ENCODE assay signal across 8 cellular contexts in the genomic region with DNA sequence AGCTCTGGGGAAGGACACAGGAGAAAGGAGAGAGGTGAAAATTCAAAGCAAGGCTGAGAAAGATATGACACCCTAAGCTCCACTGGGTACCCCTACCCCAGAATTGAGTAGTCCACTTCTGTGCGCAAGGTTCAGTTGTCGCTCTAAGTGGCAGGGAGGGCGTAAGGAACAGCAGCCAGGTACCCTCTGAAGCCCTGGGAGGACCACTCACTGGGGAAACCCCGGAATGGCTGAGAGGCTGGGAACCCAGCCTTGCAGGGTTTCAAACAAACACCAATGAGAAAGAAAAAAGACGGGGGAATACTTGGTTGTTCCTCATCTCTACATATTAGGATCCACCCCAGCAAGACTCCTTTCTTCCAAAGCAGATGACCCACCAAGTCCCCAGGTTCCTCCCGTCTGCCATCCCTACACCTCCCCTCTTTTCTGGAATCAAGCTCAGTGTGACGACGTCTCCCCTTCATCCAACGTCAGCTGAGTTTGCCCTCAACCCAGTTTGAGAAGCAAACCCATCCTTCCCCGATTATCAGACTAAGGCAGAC. TPM values are rescaled to one million over a fixed set of nuclear protein-coding genes. Genes with fewer than 3 reads are reported as not detected.
DNase-seq lines count a peak whose midpoint lies in the region; ATAC-seq, FAIRE-seq and TF ChIP-seq lines count a peak whose summit lies in the region.

No MANE protein-coding gene starts in this region.

- in situ Hi-C loops in GM12878 (cut with MboI), result no loop called here

- SMC1A ChIA-PET in GM12878 (lab: Charles Lee; ENCODE audit: uncharacterized antibody, unreplicated experiment), result interaction anchor here (0.6 to 3.0 kb wide), 8 partner anchors 11 to 245 kb away, joined by 3 to 15 read pairs (median 5); a partner anchor contains a TSS

- H3K27ac ChIP-seq in GM12878 (ENCODE audit: control insufficient read depth, insufficient read depth), result peak overlapping the region; percentile 70; the same call in 1 of the 2 replicates
- peak overlapping the region; percentile 91 to 95 (median 94) for H3K27ac ChIP-seq in right lobe of liver
- peak overlapping the region; percentile 92 to 98 (median 96) for H3K27ac ChIP-seq in thyroid gland

- H3K4me2 ChIP-seq in GM12878 (ENCODE audit: control insufficient read depth, insufficient read depth), result peak overlapping the region; percentile 97

- no peak for TF ChIP-seq RAD21 in GM12878 (IDR thresholded peaks at IDR 0.05; ENCODE audit: insufficient read depth, low read depth, low read length)

- peaks cover 29% of the 10 kb centered on the region for H3K4me1 Mint-ChIP-seq in activated CD4-positive, alpha-beta T cell treated with anti-CD3 and anti-CD28 coated beads for 36 hours

- peak overlapping the region; percentile 87 for H3K4me3 ChIP-seq in GM12878
- H3K4me3 ChIP-seq in right lobe of liver, result peak overlapping the region; percentile 76 to 97 (median 92)
- H3K4me3 ChIP-seq in thyroid gland (replicated peaks in 1 of 3), result peak overlapping the region in 2 of 3 donors; percentile 87 to 92

- TSS peak; percentile 52 for BruUV-seq in GM12878 (replicated peaks; lab: Mats Ljungman, UMichigan)

- H4K20me1 ChIP-seq in GM12878 (ENCODE audit: control insufficient read depth, insufficient read depth), result no peaks in the 10 kb centered on the region

- CTCF ChIA-PET in activated CD4-positive, alpha-beta T cell treated with anti-CD3 and anti-CD28 coated beads for 36 hours (lab: Charles Lee), result interaction anchor here (0.5 to 6.5 kb wide), 14 partner anchors 11 to 125 kb away, joined by 3 to 49 read pairs (median 4); a partner anchor contains a TSS
- CTCF ChIA-PET in GM12878 (lab: Yijun Ruan, JAX), result interaction anchor here (0.7 to 10.9 kb wide), 17 partner anchors 11 to 256 kb away, joined by 3 to 118 read pairs (median 4); a partner anchor contains a TSS

- ATAC-seq in activated CD4-positive, alpha-beta T cell treated with anti-CD3 and anti-CD28 coated beads for 36 hours, result no peak
- ATAC-seq in GM12878, result no peak
- no peak for ATAC-seq in right lobe of liver

- TF ChIP-seq CTCF in GM12878 (IDR thresholded peaks at IDR 0.05 in 2 of 3, conservative IDR thresholded peaks at IDR 0.05 in 1 of 3; ENCODE audit: control insufficient read depth in 2 of 3, extremely low read depth in 1 of 3, insufficient read depth in 1 of 3, low read depth in 3 of 3, low read length in 3 of 3) (no peak), right lobe of liver (IDR thresholded peaks at IDR 0.05) (no peak), thyroid gland (IDR thresholded peaks at IDR 0.05) (no peak)

- FAIRE-seq in GM12878 (lab: Jason Lieb, UNC), result no peak

- peak overlapping the region; percentile 82 for H2AFZ ChIP-seq in GM12878 (ENCODE audit: control insufficient read depth, low read depth, low read length)

- intact Hi-C loops in activated CD4-positive, alpha-beta T cell treated with anti-CD3 and anti-CD28 coated beads for 36 hours (cut with DNase I, micrococcal nuclease), result loop anchor here (1.0 kb wide), 6 partner anchors 21 to 214 kb away; a partner anchor contains a TSS
- intact Hi-C loops in GM12878 (cut with micrococcal nuclease; ENCODE audit: unreplicated experiment) (loop anchor here (5.0 kb wide), 1 partner anchor 47 kb away; a partner anchor contains a TSS), right lobe of liver (cut with DNase I) (no loop called here), thyroid gland (cut with DNase I) (loop anchor here (5.0 kb wide), 1 partner anchor 42 kb away; a partner anchor contains a TSS)

- H3K4me1 ChIP-seq in GM12878 (ENCODE audit: control insufficient read depth, insufficient read depth, low read length) (peaks cover 13% of the 10 kb centered on the region), right lobe of liver (peaks cover 0 to 22% (median 9%) of the 10 kb centered on the region in 4 donors), thyroid gland (peaks cover 20 to 45% of the 10 kb centered on the region in 2 donors)

- peak overlapping the region; percentile 80 for H3K27ac Mint-ChIP-seq in activated CD4-positive, alpha-beta T cell treated with anti-CD3 and anti-CD28 coated beads for 36 hours

- no peaks in the 10 kb centered on the region for H3K9me3 Mint-ChIP-seq in activated CD4-positive, alpha-beta T cell treated with anti-CD3 and anti-CD28 coated beads for 36 hours (ENCODE audit: low read depth)

- H3K4me3 Mint-ChIP-seq in activated CD4-positive, alpha-beta T cell treated with anti-CD3 and anti-CD28 coated beads for 36 hours, result peak overlapping the region; percentile 96

- WGBS in GM12878 (ENCODE audit: insufficient coverage, insufficient replicate concordance, low lambda C conversion rate, missing lambda C conversion rate), result 25% methylated on average over 10 of the region's 10 CpGs
- WGBS in right lobe of liver (ENCODE audit: insufficient coverage, low coverage, low lambda C conversion rate, missing lambda C conversion rate), result 19% methylated on average over 6 of the region's 10 CpGs
- WGBS in thyroid gland, 2 donors, result 9 to 12% methylated on average over 10 of the region's 10 CpGs

- peaks cover 0 to 4% of the 10 kb centered on the region in 2 experiments; a peak in 1 of 4 replicates for H3K36me3 ChIP-seq in GM12878 (ENCODE audit: control insufficient read depth in 2 of 2, insufficient read depth in 2 of 2, low read length in 1 of 2)
- H3K36me3 ChIP-seq in right lobe of liver, result peaks cover 0 to 10% (median 0%) of the 10 kb centered on the region in 4 donors
- H3K36me3 ChIP-seq in thyroid gland, result no peaks in the 10 kb centered on the region

- DNase-seq in activated CD4-positive, alpha-beta T cell treated with anti-CD3 and anti-CD28 coated beads for 36 hours, result no peak
- DNase-seq in activated CD4-positive, alpha-beta T cell treated with anti-CD3 and anti-CD28 coated beads, Interleukin-2, amount 50 U/mL, for 4 hours, result no peak
- DNase-seq in GM12878 (ENCODE audit: low read depth, low spot score), result no peak
- DNase-seq in right lobe of liver, result no peak
- DNase-seq in thyroid gland, result no peak
- no peak for DNase-seq in activated effector memory CD4-positive, alpha-beta T cell treated with anti-CD3 and anti-CD28 coated beads, Interleukin-2, amount 50 U/mL, for 16 hours
- no peak for DNase-seq in NCI-H2196 treated with DMSO at 0.1 percent for 48 hours (lab: John Stamatoyannopoulos, UW; ENCODE audit: unreplicated experiment)
- no peak for DNase-seq in NCI-H446 treated with DMSO at 0.1 percent for 48 hours (lab: John Stamatoyannopoulos, UW)

- H3K9ac ChIP-seq in GM12878 (ENCODE audit: control insufficient read depth, insufficient read depth, low read length), result peak overlapping the region; percentile 94

- H3K27me3 ChIP-seq in GM12878 (replicated peaks in 1 of 2; ENCODE audit: control insufficient read depth in 2 of 2, insufficient read depth in 2 of 2, low read length in 1 of 2) (no peaks in the 10 kb centered on the region), right lobe of liver (no peaks in the 10 kb centered on the region), thyroid gland (no peaks in the 10 kb centered on the region)

- POLR2A ChIA-PET in activated CD4-positive, alpha-beta T cell treated with anti-CD3 and anti-CD28 coated beads for 36 hours (lab: Charles Lee), result interaction anchor here (1.8 to 4.0 kb wide), 2 partner anchors 17 to 21 kb away, joined by 6 to 40 read pairs; a partner anchor contains a TSS
- POLR2A ChIA-PET in GM12878 (lab: Charles Lee), result interaction anchor here (0.5 to 3.5 kb wide), 11 partner anchors 12 to 207 kb away, joined by 3 to 48 read pairs (median 5); a partner anchor contains a TSS

- H3K36me3 Mint-ChIP-seq in activated CD4-positive, alpha-beta T cell treated with anti-CD3 and anti-CD28 coated beads for 36 hours (ENCODE audit: low read depth), result peaks cover 9% of the 10 kb centered on the region

- no peak for TF ChIP-seq EP300 in GM12878 (IDR thresholded peaks at IDR 0.05; ENCODE audit: borderline replicate concordance in 1 of 2, control insufficient read depth in 1 of 2, low read depth in 2 of 2, low read length in 2 of 2)

- RAD21 ChIA-PET in GM12878 (lab: Charles Lee; ENCODE audit: unreplicated experiment), result interaction anchor here (0.6 to 3.5 kb wide), 8 partner anchors 20 to 140 kb away, joined by 3 to 18 read pairs (median 4); a partner anchor contains a TSS

- TF ChIP-seq POLR2A in GM12878 (IDR thresholded peaks at IDR 0.05; ENCODE audit: low read depth, low read length), result no peak
- TF ChIP-seq POLR2A in right lobe of liver (IDR thresholded peaks at IDR 0.05), result no peak
- no peak for TF ChIP-seq POLR2A in thyroid gland (IDR thresholded peaks at IDR 0.05)

- peaks cover 9% of the 10 kb centered on the region for H3K79me2 ChIP-seq in GM12878 (ENCODE audit: control insufficient read depth, insufficient read depth, low read length)

- H3K27me3 Mint-ChIP-seq in activated CD4-positive, alpha-beta T cell treated with anti-CD3 and anti-CD28 coated beads for 36 hours, result no peaks in the 10 kb centered on the region

- H3K9me3 ChIP-seq in GM12878 (replicated peaks; ENCODE audit: control insufficient read depth, insufficient read depth, low read length), result no peaks in the 10 kb centered on the region
- no peaks in the 10 kb centered on the region for H3K9me3 ChIP-seq in right lobe of liver
- H3K9me3 ChIP-seq in thyroid gland, result no peaks in the 10 kb centered on the region

RNA-seq across cellular contexts. Expression of a gene that starts 0.9 kb away (rescaled TPM):
- 10 to 100 TPM; 45.0 to 48.0 TPM for total RNA-seq in activated CD4-positive, alpha-beta T cell treated with anti-CD3 and anti-CD28 coated beads for 36 hours
- total RNA-seq in GM12878 (2013; cell fraction: nucleolus; rRNA removed), result 127 and 140 TPM in 2 replicates
- total RNA-seq in GM12878 (2014; rRNA removed) (19.8 and 22.0 TPM in 2 replicates), GM12878 (2014; rRNA removed; fragmentation: Illumina TruSeq; extraction: Trizol) (11.8 and 13.5 TPM in 2 replicates), GM12878 (2021) (22.1 and 24.9 TPM in 2 replicates), right lobe of liver (10 to 100 TPM; 12.2 to 34.5 (median 16.3) TPM), thyroid gland (10 to 100 TPM; 30.4 to 54.8 (median 46.6) TPM)
- polyA plus RNA-seq in GM12878 (2011; ENCODE audit: low read depth), result 21.9 TPM
- polyA plus RNA-seq in GM12878 (2011; rRNA removed) (34.2 and 42.6 TPM in 2 replicates), GM12878 (2014; fragmentation: Illumina TruSeq; extraction: Trizol) (23.2 and 25.9 TPM in 2 replicates), GM12878 (2014; fragmentation: Nextera tagmentation; extraction: Ambion mirVana) (1 to 10 TPM; 2.1 to 2.8 TPM), GM12878 (2014; rRNA removed) (22.4 and 24.7 TPM in 2 replicates), GM12878 (2016; fragmentation: Nextera tagmentation; extraction: Ambion mirVana) (10 to 100 TPM; 18.0 to 20.3 TPM)
- 31.5 and 44.0 TPM in 2 replicates for polyA plus RNA-seq in GM12878 (2011; cell fraction: cytosol; rRNA removed)
- polyA plus RNA-seq in GM12878 (2011; cell fraction: nucleus; rRNA removed), result 202 and 308 TPM in 2 replicates
- polyA plus RNA-seq in GM12878 (2012), result 41.1 and 42.3 TPM in 2 replicates
- polyA minus RNA-seq in GM12878 (2011; rRNA and poly(A)+ RNA removed), result 43.9 and 52.4 TPM in 2 replicates
- polyA minus RNA-seq in GM12878 (2011; cell fraction: cytosol; rRNA and poly(A)+ RNA removed), result 14.8 and 18.7 TPM in 2 replicates
- 60.1 and 63.5 TPM in 2 replicates for polyA minus RNA-seq in GM12878 (2011; cell fraction: nucleus; rRNA and poly(A)+ RNA removed)

RNA-seq across cellular contexts. Expression of a gene that starts 15.1 kb away (rescaled TPM):
- total RNA-seq in activated CD4-positive, alpha-beta T cell treated with anti-CD3 and anti-CD28 coated beads for 36 hours, result not detected
- total RNA-seq in GM12878 (2013; cell fraction: nucleolus; rRNA removed), result 0.15 and 0.22 TPM in 2 replicates
- total RNA-seq in GM12878 (2014; rRNA removed) (not detected in 2 replicates), GM12878 (2014; rRNA removed; fragmentation: Illumina TruSeq; extraction: Trizol) (0.05 TPM in 1 of 2 replicates, not detected in the other), GM12878 (2021) (not detected in 2 replicates), right lobe of liver (under 1 TPM in 3 of 6 experiments, not detected in 3; 0.04 to 0.13 (median 0.07) TPM), thyroid gland (under 1 TPM; 0.17 to 0.94 (median 0.44) TPM)
- polyA plus RNA-seq in GM12878 (2011; ENCODE audit: low read depth), result not detected
- polyA plus RNA-seq in GM12878 (2011; rRNA removed) (0.01 TPM in 1 of 2 replicates, not detected in the other), GM12878 (2014; fragmentation: Illumina TruSeq; extraction: Trizol) (not detected in 2 replicates), GM12878 (2014; fragmentation: Nextera tagmentation; extraction: Ambion mirVana) (not detected), GM12878 (2014; rRNA removed) (0.11 TPM in 1 of 2 replicates, not detected in the other), GM12878 (2016; fragmentation: Nextera tagmentation; extraction: Ambion mirVana) (not detected)
- polyA plus RNA-seq in GM12878 (2011; cell fraction: cytosol; rRNA removed), result not detected in 2 replicates
- 0.03 and 0.06 TPM in 2 replicates for polyA plus RNA-seq in GM12878 (2011; cell fraction: nucleus; rRNA removed)
- not detected in 2 replicates for polyA plus RNA-seq in GM12878 (2012)
- polyA minus RNA-seq in GM12878 (2011; rRNA and poly(A)+ RNA removed), result not detected in 2 replicates
- not detected in 2 replicates for polyA minus RNA-seq in GM12878 (2011; cell fraction: cytosol; rRNA and poly(A)+ RNA removed)
- polyA minus RNA-seq in GM12878 (2011; cell fraction: nucleus; rRNA and poly(A)+ RNA removed), result under 0.01 TPM in 1 of 2 replicates, not detected in the other

RNA-seq across cellular contexts. Expression of a gene that starts 21.5 kb away (rescaled TPM):
- 1,000 to 10,000 TPM; 2,393 to 2,425 TPM for total RNA-seq in activated CD4-positive, alpha-beta T cell treated with anti-CD3 and anti-CD28 coated beads for 36 hours
- 249 and 258 TPM in 2 replicates for total RNA-seq in GM12878 (2013; cell fraction: nucleolus; rRNA removed)
- total RNA-seq in GM12878 (2014; rRNA removed) (3,981 and 4,275 TPM in 2 replicates), GM12878 (2014; rRNA removed; fragmentation: Illumina TruSeq; extraction: Trizol) (2,309 and 2,328 TPM in 2 replicates), GM12878 (2021) (2,549 and 2,597 TPM in 2 replicates), right lobe of liver (100 to 1,000 TPM in 5 of 6 experiments, 10 to 100 TPM in 1; 90.3 to 370 (median 174) TPM), thyroid gland (100 to 1,000 TPM; 284 to 653 (median 477) TPM)
- polyA plus RNA-seq in GM12878 (2011; ENCODE audit: low read depth), result 1,047 TPM
- polyA plus RNA-seq in GM12878 (2011; rRNA removed) (2,835 and 4,712 TPM in 2 replicates), GM12878 (2014; fragmentation: Illumina TruSeq; extraction: Trizol) (4,423 and 4,647 TPM in 2 replicates), GM12878 (2014; fragmentation: Nextera tagmentation; extraction: Ambion mirVana) (1,000 to 10,000 TPM; 2,848 to 3,323 TPM), GM12878 (2014; rRNA removed) (3,699 TPM in 2 replicates), GM12878 (2016; fragmentation: Nextera tagmentation; extraction: Ambion mirVana) (1,000 to 10,000 TPM; 3,405 to 3,731 TPM)
- polyA plus RNA-seq in GM12878 (2011; cell fraction: cytosol; rRNA removed), result 6,091 and 6,711 TPM in 2 replicates
- 1,620 and 2,226 TPM in 2 replicates for polyA plus RNA-seq in GM12878 (2011; cell fraction: nucleus; rRNA removed)
- 928 and 1,221 TPM in 2 replicates for polyA plus RNA-seq in GM12878 (2012)
- 3,538 and 4,663 TPM in 2 replicates for polyA minus RNA-seq in GM12878 (2011; rRNA and poly(A)+ RNA removed)
- 798 and 980 TPM in 2 replicates for polyA minus RNA-seq in GM12878 (2011; cell fraction: cytosol; rRNA and poly(A)+ RNA removed)
- polyA minus RNA-seq in GM12878 (2011; cell fraction: nucleus; rRNA and poly(A)+ RNA removed), result 484 and 841 TPM in 2 replicates

RNA-seq across cellular contexts. Expression of a gene that starts 39.9 kb away (rescaled TPM):
- total RNA-seq in activated CD4-positive, alpha-beta T cell treated with anti-CD3 and anti-CD28 coated beads for 36 hours, result 10 to 100 TPM in 1 of 2 experiments, 1 to 10 TPM in 1; 6.7 to 13.3 TPM
- total RNA-seq in GM12878 (2013; cell fraction: nucleolus; rRNA removed), result 1.9 and 3.7 TPM in 2 replicates
- 8.7 and 11.0 TPM in 2 replicates for total RNA-seq in GM12878 (2014; rRNA removed)
- 5.9 and 6.4 TPM in 2 replicates for total RNA-seq in GM12878 (2014; rRNA removed; fragmentation: Illumina TruSeq; extraction: Trizol)
- 7.2 and 7.9 TPM in 2 replicates for total RNA-seq in GM12878 (2021)
- polyA plus RNA-seq in GM12878 (2011; ENCODE audit: low read depth), result 3.8 TPM
- polyA plus RNA-seq in GM12878 (2011; rRNA removed), result 13.1 and 15.3 TPM in 2 replicates
- 14.7 and 20.5 TPM in 2 replicates for polyA plus RNA-seq in GM12878 (2011; cell fraction: cytosol; rRNA removed)
- 17.4 and 22.9 TPM in 2 replicates for polyA plus RNA-seq in GM12878 (2011; cell fraction: nucleus; rRNA removed)
- polyA plus RNA-seq in GM12878 (2012), result 6.2 and 6.8 TPM in 2 replicates
- polyA plus RNA-seq in GM12878 (2014; fragmentation: Illumina TruSeq; extraction: Trizol), result 5.5 and 6.2 TPM in 2 replicates
- 10 to 100 TPM; 17.9 to 18.7 TPM for polyA plus RNA-seq in GM12878 (2014; fragmentation: Nextera tagmentation; extraction: Ambion mirVana)
- polyA plus RNA-seq in GM12878 (2014; rRNA removed), result 9.2 and 11.1 TPM in 2 replicates
- polyA plus RNA-seq in GM12878 (2016; fragmentation: Nextera tagmentation; extraction: Ambion mirVana), result 10 to 100 TPM; 13.0 to 14.5 TPM
- 10.1 and 13.0 TPM in 2 replicates for polyA minus RNA-seq in GM12878 (2011; rRNA and poly(A)+ RNA removed)
- polyA minus RNA-seq in GM12878 (2011; cell fraction: cytosol; rRNA and poly(A)+ RNA removed), result 3.5 and 4.5 TPM in 2 replicates
- 4.4 and 5.3 TPM in 2 replicates for polyA minus RNA-seq in GM12878 (2011; cell fraction: nucleus; rRNA and poly(A)+ RNA removed)
- under 1 TPM in 5 of 6 experiments, not detected in 1; 0.17 to 0.60 (median 0.43) TPM for total RNA-seq in right lobe of liver
- total RNA-seq in thyroid gland, result under 1 TPM in 1 of 4 donors, not detected in 3; 0.98 TPM

RNA-seq across cellular contexts. Expression of a gene that starts 49.1 kb away (rescaled TPM):
- 10 to 100 TPM; 48.3 to 58.2 TPM for total RNA-seq in activated CD4-positive, alpha-beta T cell treated with anti-CD3 and anti-CD28 coated beads for 36 hours
- total RNA-seq in GM12878 (2013; cell fraction: nucleolus; rRNA removed), result 68.5 and 83.4 TPM in 2 replicates
- total RNA-seq in GM12878 (2014; rRNA removed), result 10.7 and 13.3 TPM in 2 replicates
- total RNA-seq in GM12878 (2014; rRNA removed; fragmentation: Illumina TruSeq; extraction: Trizol), result 9.6 and 10.8 TPM in 2 replicates
- total RNA-seq in GM12878 (2021), result 57.9 and 71.5 TPM in 2 replicates
- polyA plus RNA-seq in GM12878 (2011; ENCODE audit: low read depth), result 9.2 TPM
- 4.6 and 7.9 TPM in 2 replicates for polyA plus RNA-seq in GM12878 (2011; rRNA removed)
- polyA plus RNA-seq in GM12878 (2011; cell fraction: cytosol; rRNA removed), result 9.5 and 10.4 TPM in 2 replicates
- polyA plus RNA-seq in GM12878 (2011; cell fraction: nucleus; rRNA removed), result 51.4 and 63.1 TPM in 2 replicates
- 21.0 and 22.3 TPM in 2 replicates for polyA plus RNA-seq in GM12878 (2012)
- 39.7 and 45.6 TPM in 2 replicates for polyA plus RNA-seq in GM12878 (2014; fragmentation: Illumina TruSeq; extraction: Trizol)
- polyA plus RNA-seq in GM12878 (2014; fragmentation: Nextera tagmentation; extraction: Ambion mirVana), result 1 to 10 TPM in 1 of 2 experiments, under 1 TPM in 1; 0.51 to 1.2 TPM
- 32.7 and 33.8 TPM in 2 replicates for polyA plus RNA-seq in GM12878 (2014; rRNA removed)
- 10 to 100 TPM; 10.1 to 10.6 TPM for polyA plus RNA-seq in GM12878 (2016; fragmentation: Nextera tagmentation; extraction: Ambion mirVana)
- polyA minus RNA-seq in GM12878 (2011; rRNA and poly(A)+ RNA removed), result 15.4 and 17.8 TPM in 2 replicates
- 25.7 and 28.3 TPM in 2 replicates for polyA minus RNA-seq in GM12878 (2011; cell fraction: cytosol; rRNA and poly(A)+ RNA removed)
- polyA minus RNA-seq in GM12878 (2011; cell fraction: nucleus; rRNA and poly(A)+ RNA removed), result 13.2 and 31.3 TPM in 2 replicates
- 10 to 100 TPM; 28.6 to 35.4 (median 33.3) TPM for total RNA-seq in right lobe of liver
- total RNA-seq in thyroid gland, result 100 to 1,000 TPM in 1 of 4 donors, 10 to 100 TPM in 3; 42.5 to 107 (median 71.6) TPM

Comparison
In these comparisons a context has a peak if more than half of its experiments do, and no peak if none do; other contexts are left out.
1. intact Hi-C loops: an anchor here in activated CD4-positive, alpha-beta T cell treated with anti-CD3 and anti-CD28 coated beads for 36 hours (1.0 kb wide), GM12878 (5.0 kb wide) and thyroid gland (5.0 kb wide); none called in right lobe of liver.